In genomic region chr19:38141108-38141507, GRCh38 we compare ENCODE assay signal across 3 cellular contexts.
"Had no signal": no experiment of that assay in that cellular context is flagged by ENCODE, and none has a peak within 500 bp of the region (broad histone marks: within the 10 kb centered on the region; RNA-seq: fewer than 3 reads in every experiment).

No MANE protein-coding gene starts in this region.

- ATAC-seq: GM12878 had no signal

- H3K4me3 ChIP-seq: GM12878 had no signal

- DNase-seq: GDM1, GF-D8 had no signal
